Comparison of ENCODE assay signal across 16 cellular contexts in genomic region chr1:2610036-2610720, GRCh38. TPM values are rescaled to one million over a fixed set of nuclear protein-coding genes. Genes with fewer than 3 reads are reported as not detected.
DNase-seq lines count a peak whose midpoint lies in the region; ATAC-seq and TF ChIP-seq lines count a peak whose summit lies in the region.
"Had no signal": no experiment of that assay in that cellular context is flagged by ENCODE, and none has a peak within 500 bp of the region (broad histone marks: within the 10 kb centered on the region; RNA-seq: fewer than 3 reads in every experiment).

No MANE protein-coding gene starts in this region.

- no peaks in the 10 kb centered on the region for H3K36me3 ChIP-seq in ACC112 (ENCODE audit: insufficient read depth, low read length)
- no peaks in the 10 kb centered on the region for H3K36me3 ChIP-seq in HAP-1 (replicated peaks)

- H3K4me3 Mint-ChIP-seq in nephron progenitor cell, result no peak overlapping the region
- H3K4me3 Mint-ChIP-seq: natural killer cell treated with Interleukin-12 subunit alpha and Interleukin-12 subunit beta and Interleukin-15 and Interleukin-18, amount 100 ng/mL, for 72 hours had no signal

- H3K27ac Mint-ChIP-seq in nephron progenitor cell, result no peak overlapping the region
- H3K27ac Mint-ChIP-seq: natural killer cell treated with Interleukin-12 subunit alpha and Interleukin-12 subunit beta and Interleukin-15 and Interleukin-18, amount 100 ng/mL, for 72 hours had no signal

- H3K4me1 ChIP-seq in ACC112 (ENCODE audit: control insufficient read depth, insufficient read depth, low read length, unreplicated experiment) (peaks cover 8% of the 10 kb centered on the region), HAP-1 (no peaks in the 10 kb centered on the region)

- no peak for ATAC-seq in GM18861 (IDR thresholded peaks at IDR 0.05; ENCODE audit: unreplicated experiment)
- ATAC-seq: activated CD4-positive, CD25-positive, alpha-beta regulatory T cell treated with anti-CD3 and anti-CD28 coated beads, Interleukin-2, amount 50 U/mL, for 24 hours; natural killer cell treated with Interleukin-12 subunit alpha and Interleukin-12 subunit beta and Interleukin-15 and Interleukin-18, amount 100 ng/mL, for 72 hours had no signal

- H3K9me3 Mint-ChIP-seq in nephron progenitor cell, result peaks cover 23% of the 10 kb centered on the region

- H3K36me3 Mint-ChIP-seq in nephron progenitor cell (ENCODE audit: low read depth), result no peaks in the 10 kb centered on the region

- intact Hi-C loops in dorsolateral prefrontal cortex (cut with DNase I), result no loop called here

- H3K27me3 ChIP-seq in ACC112 (ENCODE audit: insufficient read depth, low read length), result peaks cover 39% of the 10 kb centered on the region
- H3K27me3 ChIP-seq in dorsolateral prefrontal cortex, result peaks cover 0 to 18% (median 0%) of the 10 kb centered on the region in 45 donors
- no peaks in the 10 kb centered on the region for H3K27me3 ChIP-seq in HAP-1 (ENCODE audit: low read depth)

- H3K27me3 Mint-ChIP-seq in nephron progenitor cell (ENCODE audit: low read depth, poor library complexity), result peaks cover 15% of the 10 kb centered on the region
- H3K27me3 Mint-ChIP-seq: natural killer cell treated with Interleukin-12 subunit alpha and Interleukin-12 subunit beta and Interleukin-15 and Interleukin-18, amount 100 ng/mL, for 72 hours had no signal

- no peaks in the 10 kb centered on the region for H3K9me3 ChIP-seq in HAP-1

- TF ChIP-seq CTCF in dorsolateral prefrontal cortex (IDR thresholded peaks at IDR 0.05 in 54 of 56, conservative IDR thresholded peaks at IDR 0.05 in 2 of 56; ENCODE audit: low read depth in 1 of 56, partially characterized antibody in 56 of 56) (no peak), nephron progenitor cell (IDR thresholded peaks at IDR 0.05) (no peak)

- H3K4me3 ChIP-seq in ACC112 (ENCODE audit: low read depth, low read length) (peak overlapping the region; percentile 40; the same call in 1 of the 2 replicates), dorsolateral prefrontal cortex (peak overlapping the region in 1 of 59 donors; percentile 9), HAP-1 (no peak overlapping the region)

- in situ Hi-C loops in HAP-1 (cut with MboI; ENCODE audit: low sequenced_read_pairs), result no loop called here

- DNase-seq in Daoy (ENCODE audit: low read depth), result peak; percentile 31
- peak in 6 of 10 donors; percentile 5 to 44 (median 34) for DNase-seq in dorsolateral prefrontal cortex
- DNase-seq in nephron progenitor cell, result peak; percentile 2
- no peak for DNase-seq in HT-29 (ENCODE audit: low spot score)
- no peak for DNase-seq in HAP-1 (ENCODE audit: low spot score in 2 of 2)
- DNase-seq in HuH-7 (ENCODE audit: low spot score), result no peak
- DNase-seq: activated effector memory CD4-positive, alpha-beta T cell treated with anti-CD3 and anti-CD28 coated beads, Interleukin-2, amount 50 U/mL, for 16 hours; AML-193; foreskin melanocyte; NCI-H1105 treated with DMSO at 0.1 percent for 48 hours; NCI-H2171 treated with DMSO at 0.1 percent for 48 hours; stimulated activated CD4-positive, alpha-beta T cell treated with anti-CD3 and anti-CD28 coated beads, Interleukin-2, amount 100 ng/mL, for 24 hours had no signal

- no peaks in the 10 kb centered on the region for H3K79me2 ChIP-seq in ACC112 (ENCODE audit: control insufficient read depth, insufficient read depth, low read length, unreplicated experiment)

- no peak overlapping the region for H2AFZ ChIP-seq in ACC112 (ENCODE audit: low read length, unreplicated experiment)

- H3K27ac ChIP-seq in ACC112 (ENCODE audit: low read depth, low read length), result no peak overlapping the region
- H3K27ac ChIP-seq in dorsolateral prefrontal cortex, result peak overlapping the region in 1 of 59 donors; percentile 10

- H3K4me1 Mint-ChIP-seq in nephron progenitor cell, result no peaks in the 10 kb centered on the region

RNA-seq across cellular contexts. Expression of gene MMEL1, which starts 22.6 kb away (rescaled TPM):
- total RNA-seq in Daoy (2014; rRNA removed; shearing (Covaris generic)), result not detected in 2 replicates
- total RNA-seq in dorsolateral prefrontal cortex, result 1 to 10 TPM in 86 of 120 experiments, under 1 TPM in 29, not detected in 5; 0.18 to 5.4 (median 1.5) TPM
- 21.3 and 23.0 TPM in 2 replicates for total RNA-seq in HT-29 (2014; rRNA removed; shearing (Covaris generic))

RNA-seq across cellular contexts. Expression of gene PRXL2B, which starts 23.6 kb away (rescaled TPM):
- total RNA-seq in Daoy (2014; rRNA removed; shearing (Covaris generic)), result 13.0 and 20.6 TPM in 2 replicates
- 10 to 100 TPM; 24.0 to 76.4 (median 50.5) TPM for total RNA-seq in dorsolateral prefrontal cortex
- total RNA-seq in HT-29 (2014; rRNA removed; shearing (Covaris generic)), result 90.1 and 101 TPM in 2 replicates

RNA-seq across cellular contexts. Expression of gene TNFRSF14, which starts 54.0 kb away (rescaled TPM):
- 9.0 and 12.1 TPM in 2 replicates for total RNA-seq in Daoy (2014; rRNA removed; shearing (Covaris generic))
- 10 to 100 TPM; 12.0 to 44.5 (median 23.4) TPM for total RNA-seq in dorsolateral prefrontal cortex
- total RNA-seq in HT-29 (2014; rRNA removed; shearing (Covaris generic)), result 77.4 and 85.6 TPM in 2 replicates

Comparison
In these comparisons a context has a peak if more than half of its experiments do, and no peak if none do; other contexts are left out.
1. DNase-seq: peak in Daoy (single experiment), dorsolateral prefrontal cortex (6 of 10) and nephron progenitor cell (single experiment); none in HT-29 (single experiment), HAP-1 (0 of 2) and HuH-7 (single experiment).